15 cellular contexts compared by ENCODE assay signal in the genomic region with DNA sequence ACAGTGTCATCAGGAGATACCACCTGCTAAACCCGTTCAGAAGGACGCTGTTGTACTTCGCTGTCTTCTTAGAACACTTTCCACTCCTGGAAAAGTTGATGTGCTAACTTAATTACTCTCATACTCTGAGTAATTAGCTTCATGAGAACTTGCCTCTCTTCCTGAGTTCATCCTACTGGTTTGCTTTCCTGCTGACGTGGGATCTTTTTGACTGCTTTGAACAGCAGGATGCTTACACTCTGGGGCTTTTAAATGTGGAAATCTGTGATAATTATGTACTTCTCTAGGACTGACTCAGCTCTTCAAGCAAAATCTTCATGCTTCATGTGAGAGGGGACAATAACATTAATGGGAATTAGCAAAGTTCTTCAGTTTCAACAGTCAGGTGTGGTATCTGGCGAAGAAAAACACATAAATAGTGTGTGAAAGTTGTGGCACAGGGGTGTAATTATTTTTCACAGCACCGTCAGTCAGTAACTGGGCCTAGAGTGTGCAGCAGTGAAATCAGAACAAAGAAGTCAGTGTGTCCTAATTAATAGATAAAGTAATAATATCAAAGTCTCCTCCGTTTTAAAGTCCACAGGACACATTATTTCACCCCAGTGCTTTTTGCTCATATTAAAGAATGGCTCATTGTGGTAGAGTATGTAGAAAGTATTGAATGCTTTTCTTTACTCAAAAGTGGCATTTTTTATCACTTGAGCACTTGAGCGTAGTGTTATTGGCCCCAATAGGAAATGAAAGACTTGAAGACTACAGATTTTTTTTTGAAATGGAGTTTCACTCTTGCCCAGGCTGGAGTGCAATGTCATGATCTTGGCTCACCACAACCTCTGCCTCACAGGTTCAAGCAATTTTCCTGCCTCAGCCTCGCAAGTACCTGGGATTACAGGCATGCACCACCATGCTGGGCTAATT.
A peak's percentile ranks its signal among the peaks of the same experiment; 100 is the strongest.
DNase-seq lines count a peak whose midpoint lies in the region; ATAC-seq, FAIRE-seq and TF ChIP-seq lines count a peak whose summit lies in the region.
"Had no signal": no experiment of that assay in that cellular context is flagged by ENCODE, and none has a peak within 500 bp of the region (broad histone marks: within the 10 kb centered on the region; RNA-seq: fewer than 3 reads in every experiment).

No MANE protein-coding gene starts in this region.

- H3K9ac ChIP-seq in GM12878 (ENCODE audit: control insufficient read depth, insufficient read depth, low read length) = no peak overlapping the region
- H3K9ac ChIP-seq in trophoblast cell (ENCODE audit: low read length) = no peak overlapping the region
- H3K9ac ChIP-seq: SK-N-SH had no signal

- H3K4me3 ChIP-seq in A673 (ENCODE audit: low read depth, low read length, poor library complexity, severe bottlenecking) = no peak overlapping the region
- H3K4me3 ChIP-seq in GM23338 = no peak overlapping the region
- no peak overlapping the region for H3K4me3 ChIP-seq in GM12878
- no peak overlapping the region for H3K4me3 ChIP-seq in trophoblast cell (ENCODE audit: low read depth, low read length)
- H3K4me3 ChIP-seq: colonic mucosa, lung, skin epidermis had no signal

- H2AFZ ChIP-seq in GM23338 = no peak overlapping the region
- no peak overlapping the region for H2AFZ ChIP-seq in GM12878 (ENCODE audit: control insufficient read depth, low read depth, low read length)
- no peak overlapping the region for H2AFZ ChIP-seq in trophoblast cell (ENCODE audit: insufficient read depth, low read length, poor library complexity)

- H3K27ac Mint-ChIP-seq in GM23338 = peak overlapping the region; percentile 51
- H3K27ac Mint-ChIP-seq: activated naive CD8-positive, alpha-beta T cell treated with anti-CD3 and anti-CD28 coated beads for 36 hours had no signal

- peak overlapping the region; percentile 20 for H2BK120ac ChIP-seq in trophoblast cell (ENCODE audit: insufficient read depth, low read length, poor library complexity)

- H4K12ac ChIP-seq in trophoblast cell (ENCODE audit: low read depth, low read length) = no peak overlapping the region

- POLR2A ChIA-PET in A673 (lab: Charles Lee; ENCODE audit: low non-redundant PET) = no interaction called here
- POLR2A ChIA-PET in GM12878 (lab: Charles Lee) = interaction anchor here (0.5 kb wide), 1 partner anchor 18 kb away, joined by 8 read pairs; no protein-coding TSS in a partner anchor
- POLR2A ChIA-PET in HEK293T (lab: Yijun Ruan, JAX) = no interaction called here

- H3K36me3 Mint-ChIP-seq in GM23338 (ENCODE audit: low read depth) = no peaks in the 10 kb centered on the region
- H3K36me3 Mint-ChIP-seq: activated naive CD8-positive, alpha-beta T cell treated with anti-CD3 and anti-CD28 coated beads for 36 hours had no signal

- peak overlapping the region; percentile 66 for H4K91ac ChIP-seq in trophoblast cell (ENCODE audit: low read depth, low read length)

- H3K4me3 Mint-ChIP-seq in GM23338 = no peak overlapping the region
- H3K4me3 Mint-ChIP-seq: activated naive CD8-positive, alpha-beta T cell treated with anti-CD3 and anti-CD28 coated beads for 36 hours had no signal

- no peak overlapping the region for H3K23ac ChIP-seq in trophoblast cell (ENCODE audit: low read length)

- H3K27ac ChIP-seq in A673 (ENCODE audit: low read depth, low read length, poor library complexity, severe bottlenecking) = peak overlapping the region; percentile 35
- H3K27ac ChIP-seq in GM23338 (ENCODE audit: low read depth) = no peak overlapping the region
- no peak overlapping the region for H3K27ac ChIP-seq in GM12878 (ENCODE audit: control insufficient read depth, insufficient read depth)
- H3K27ac ChIP-seq in trophoblast cell (ENCODE audit: low read depth, low read length) = peak overlapping the region; percentile 100
- H3K27ac ChIP-seq: colonic mucosa, VCaP had no signal

- intact Hi-C loops in A673 (cut with micrococcal nuclease; ENCODE audit: unreplicated experiment) = no loop called here
- intact Hi-C loops in GM12878 (cut with micrococcal nuclease; ENCODE audit: unreplicated experiment) = no loop called here
- intact Hi-C loops in left colon (cut with DNase I, micrococcal nuclease) = no loop called here

- peak overlapping the region; percentile 67 for H3K4ac ChIP-seq in trophoblast cell (ENCODE audit: low read depth, low read length)

- RAD21 ChIA-PET in GM12878 (lab: Charles Lee; ENCODE audit: unreplicated experiment) = no interaction called here

- peak overlapping the region; percentile 69 for H2BK12ac ChIP-seq in trophoblast cell (ENCODE audit: low read length)

- H3F3A ChIP-seq in GM23338 (replicated peaks; ENCODE audit: low read depth) = no peaks in the 10 kb centered on the region

- H3K79me2 ChIP-seq in GM23338 (replicated peaks; ENCODE audit: insufficient read depth) (no peaks in the 10 kb centered on the region), GM12878 (ENCODE audit: control insufficient read depth, insufficient read depth, low read length) (no peaks in the 10 kb centered on the region), trophoblast cell (ENCODE audit: control insufficient read depth, insufficient read depth, low read length, poor library complexity) (peaks cover 26% of the 10 kb centered on the region)

- H3K4me2 ChIP-seq in GM23338 (no peak overlapping the region), GM12878 (ENCODE audit: control insufficient read depth, insufficient read depth) (no peak overlapping the region), trophoblast cell (ENCODE audit: low read length) (no peak overlapping the region)
- H3K4me2 ChIP-seq: SK-N-SH had no signal

- TF ChIP-seq POLR2A in GM12878 (IDR thresholded peaks at IDR 0.05; ENCODE audit: low read depth, low read length) = no peak

- peaks cover 24% of the 10 kb centered on the region for H3K4me1 Mint-ChIP-seq in GM23338
- H3K4me1 Mint-ChIP-seq: activated naive CD8-positive, alpha-beta T cell treated with anti-CD3 and anti-CD28 coated beads for 36 hours had no signal

- TF ChIP-seq EP300 in GM12878 (IDR thresholded peaks at IDR 0.05; ENCODE audit: borderline replicate concordance in 1 of 2, control insufficient read depth in 1 of 2, low read depth in 2 of 2, low read length in 2 of 2) = no peak

- peak; percentile 73 for DNase-seq in A673 (ENCODE audit: low spot score)
- no peak for DNase-seq in GM23338 (ENCODE audit: low spot score)
- DNase-seq in GM12878 (ENCODE audit: low read depth, low spot score) = no peak
- DNase-seq in trophoblast cell = no peak
- no peak for DNase-seq in left colon
- no peak for DNase-seq in HEK293T (ENCODE audit: extremely low spot score)
- no peak for DNase-seq in NOMO-1 treated with dmso at 0.1 percent for 144 hours (lab: John Stamatoyannopoulos, UW; ENCODE audit: unreplicated experiment)
- DNase-seq: activated naive CD8-positive, alpha-beta T cell treated with anti-CD3 and anti-CD28 coated beads for 36 hours; colonic mucosa; NCI-H2029; SK-N-SH had no signal

- H3K9me3 ChIP-seq in A673 (ENCODE audit: low read depth, low read length, poor library complexity, severe bottlenecking) (no peaks in the 10 kb centered on the region), GM12878 (replicated peaks; ENCODE audit: control insufficient read depth, insufficient read depth, low read length) (no peaks in the 10 kb centered on the region), trophoblast cell (ENCODE audit: insufficient read depth, low read depth, low read length) (no peaks in the 10 kb centered on the region)
- H3K9me3 ChIP-seq: colonic mucosa, SK-N-SH had no signal

- TF ChIP-seq RAD21 in GM12878 (IDR thresholded peaks at IDR 0.05; ENCODE audit: insufficient read depth, low read depth, low read length) = no peak

- H2BK5ac ChIP-seq in trophoblast cell (ENCODE audit: low read depth, low read length, poor library complexity) = peak overlapping the region; percentile 64

- H3K18ac ChIP-seq in trophoblast cell (ENCODE audit: low read length) = peak overlapping the region; percentile 63

- H3K36me3 ChIP-seq in A673 (ENCODE audit: insufficient read depth, low read length, poor library complexity, severe bottlenecking) (no peaks in the 10 kb centered on the region), GM23338 (ENCODE audit: insufficient read depth) (no peaks in the 10 kb centered on the region), GM12878 (ENCODE audit: control insufficient read depth in 2 of 2, insufficient read depth in 2 of 2, low read length in 1 of 2) (no peaks in the 10 kb centered on the region), trophoblast cell (ENCODE audit: control insufficient read depth in 1 of 2, insufficient read depth in 2 of 2, low read length in 2 of 2) (peaks cover 6 to 17% of the 10 kb centered on the region in 2 experiments)
- H3K36me3 ChIP-seq: colonic mucosa had no signal

- no peaks in the 10 kb centered on the region for H3K9me3 Mint-ChIP-seq in GM23338
- H3K9me3 Mint-ChIP-seq: activated naive CD8-positive, alpha-beta T cell treated with anti-CD3 and anti-CD28 coated beads for 36 hours had no signal

- H3K27me3 ChIP-seq in A673 (replicated peaks; ENCODE audit: insufficient read depth, low read depth, low read length, poor library complexity) = no peaks in the 10 kb centered on the region
- no peaks in the 10 kb centered on the region for H3K27me3 ChIP-seq in GM23338 (ENCODE audit: insufficient read depth)
- H3K27me3 ChIP-seq in GM12878 (replicated peaks in 1 of 2; ENCODE audit: control insufficient read depth in 2 of 2, insufficient read depth in 2 of 2, low read length in 1 of 2) = no peaks in the 10 kb centered on the region; a peak in 1 of 4 replicates
- no peaks in the 10 kb centered on the region for H3K27me3 ChIP-seq in trophoblast cell (ENCODE audit: insufficient read depth, low read length)
- H3K27me3 ChIP-seq: colonic mucosa had no signal

- H3K27me3 Mint-ChIP-seq in GM23338 (ENCODE audit: insufficient read depth, low read depth, poor library complexity) = no peaks in the 10 kb centered on the region

- H3K9me2 ChIP-seq in GM23338 (ENCODE audit: insufficient read depth) = no peaks in the 10 kb centered on the region
- H3K9me2 ChIP-seq: SK-N-SH had no signal

- peaks cover 61% of the 10 kb centered on the region for H3K79me1 ChIP-seq in trophoblast cell (ENCODE audit: low read length)

- peak overlapping the region; percentile 57 for H3K14ac ChIP-seq in trophoblast cell (ENCODE audit: low read length)

- CTCF ChIA-PET in A673 (lab: Charles Lee) (no interaction called here), GM12878 (lab: Yijun Ruan, JAX) (interaction anchor here (1.2 kb wide), 1 partner anchor 15 kb away, joined by 3 read pairs; no protein-coding TSS in a partner anchor), HEK293T (lab: Yijun Ruan, JAX) (no interaction called here)

- no peak for FAIRE-seq in GM12878 (lab: Jason Lieb, UNC)

- H3K4me1 ChIP-seq in A673 (ENCODE audit: insufficient read depth, low read length, poor library complexity, severe bottlenecking) (peaks cover 5% of the 10 kb centered on the region), GM23338 (ENCODE audit: insufficient read depth) (peaks cover 13% of the 10 kb centered on the region), GM12878 (ENCODE audit: control insufficient read depth, insufficient read depth, low read length) (no peaks in the 10 kb centered on the region), trophoblast cell (ENCODE audit: control insufficient read depth in 1 of 2, insufficient read depth in 2 of 2, low read length in 2 of 2) (peaks cover 45 to 54% of the 10 kb centered on the region in 2 experiments)
- H3K4me1 ChIP-seq: colonic mucosa had no signal

- 30% methylated on average over 9 of the region's 9 CpGs for WGBS in GM12878 (ENCODE audit: insufficient coverage, insufficient replicate concordance, low lambda C conversion rate, missing lambda C conversion rate)
- no CpG with 5 or more reads among the region's 9 CpGs for WGBS in trophoblast cell (ENCODE audit: extremely low coverage, insufficient coverage, insufficient read length)

- BruUV-seq in A673 (replicated peaks; lab: Mats Ljungman, UMichigan) = no TSS peak
- BruUV-seq in GM12878 (replicated peaks; lab: Mats Ljungman, UMichigan) = no TSS peak

- SMC1A ChIA-PET in GM12878 (lab: Charles Lee; ENCODE audit: uncharacterized antibody, unreplicated experiment) = interaction anchor here (0.6 kb wide), 1 partner anchor 1288 kb away, joined by 3 read pairs; no protein-coding TSS in a partner anchor

- peak overlapping the region; percentile 83 for H4K8ac ChIP-seq in trophoblast cell (ENCODE audit: low read depth, low read length)

- H2AK5ac ChIP-seq in trophoblast cell (ENCODE audit: low read length) = no peak overlapping the region

- ATAC-seq in GM23338 (no peak), GM12878 (peak; percentile 69), left colon (no peak), HG03378 (IDR thresholded peaks at IDR 0.05; ENCODE audit: unreplicated experiment) (no peak)

- TF ChIP-seq CTCF in A673 (conservative IDR thresholded peaks at IDR 0.05; ENCODE audit: low read depth, low read length) (no peak), GM23338 (conservative IDR thresholded peaks at IDR 0.05; ENCODE audit: low read depth in 2 of 2) (no peak), GM12878 (IDR thresholded peaks at IDR 0.05 in 2 of 3, conservative IDR thresholded peaks at IDR 0.05 in 1 of 3; ENCODE audit: control insufficient read depth in 2 of 3, extremely low read depth in 1 of 3, insufficient read depth in 1 of 3, low read depth in 3 of 3, low read length in 3 of 3) (no peak)

- in situ Hi-C loops in GM12878 (cut with MboI) = no loop called here

- H4K20me1 ChIP-seq in GM23338 (replicated peaks; ENCODE audit: insufficient read depth) = no peaks in the 10 kb centered on the region; the same call in 1 of the 2 replicates
- no peaks in the 10 kb centered on the region for H4K20me1 ChIP-seq in GM12878 (ENCODE audit: control insufficient read depth, insufficient read depth)

Comparison
In these comparisons a context has a peak if more than half of its experiments do, and no peak if none do; other contexts are left out.
1. H3K27ac ChIP-seq: peak in A673 (single experiment) and trophoblast cell (single experiment); none in GM23338 (single experiment) and GM12878 (single experiment).